In genomic region chr10:21509391-21510217, GRCh38 we compare ENCODE assay signal across 12 cellular contexts. TPM values are rescaled to one million over a fixed set of nuclear protein-coding genes. Genes with fewer than 3 reads are reported as not detected.
DNase-seq lines count a peak whose midpoint lies in the region; ATAC-seq, FAIRE-seq and TF ChIP-seq lines count a peak whose summit lies in the region.
"Had no signal": no experiment of that assay in that cellular context is flagged by ENCODE, and none has a peak within 500 bp of the region (broad histone marks: within the 10 kb centered on the region; RNA-seq: fewer than 3 reads in every experiment).

No MANE protein-coding gene starts in this region.

- DNase-seq in endothelial cell of umbilical vein (ENCODE audit: low read depth, low spot score) (no peak), spleen (peak; percentile 70), NCI-H1092 (lab: John Stamatoyannopoulos, UW) (no peak), NCI-H526 treated with DMSO at 0.1 percent for 48 hours (lab: John Stamatoyannopoulos, UW) (no peak)
- DNase-seq: activated gamma-delta T cell treated with Interleukin-2 at 50 U/mL for 16 hours; NCI-H748 treated with DMSO at 0.1 percent for 48 hours; stimulated activated CD4-positive, alpha-beta T cell treated with anti-CD3 and anti-CD28 coated beads, Interleukin-2, amount 100 ng/mL, for 24 hours had no signal

- H3K9ac ChIP-seq in HUES48 (ENCODE audit: low read depth, low read length), result peak overlapping the region; percentile 88
- no peak overlapping the region for H3K9ac ChIP-seq in endothelial cell of umbilical vein (replicated peaks; ENCODE audit: extremely low read depth, insufficient read depth, low read length)
- peak overlapping the region; percentile 32 to 48 for H3K9ac ChIP-seq in liver (ENCODE audit: low read depth in 1 of 2, low read length in 2 of 2)

- H3K27me3 ChIP-seq in HUES48 (ENCODE audit: control insufficient read depth, insufficient read depth, low read length) (peaks cover 38% of the 10 kb centered on the region), endothelial cell of umbilical vein (ENCODE audit: control insufficient read depth in 2 of 2, insufficient read depth in 2 of 2, low read length in 2 of 2) (peaks cover 5 to 15% of the 10 kb centered on the region in 2 experiments), liver (ENCODE audit: control insufficient read depth in 4 of 4, insufficient read depth in 4 of 4, low read length in 3 of 4) (no peaks in the 10 kb centered on the region), spleen (replicated peaks in 1 of 7) (peaks cover 7 to 70% (median 18%) of the 10 kb centered on the region in 7 donors)

- H3K36me3 Mint-ChIP-seq in activated T-helper 17 cell treated with anti-CD3 and anti-CD28 coated beads, Interleukin-2, amount 50 U/mL, for 72 hours (ENCODE audit: low read depth), result no peaks in the 10 kb centered on the region

- no peak overlapping the region for H3K4me2 ChIP-seq in endothelial cell of umbilical vein (ENCODE audit: insufficient read depth, low read length)

- H3K9me1 ChIP-seq in endothelial cell of umbilical vein (replicated peaks; ENCODE audit: control insufficient read depth, extremely low read depth, insufficient read depth, low read length), result no peaks in the 10 kb centered on the region

- H3K4me3 ChIP-seq in HUES48 (ENCODE audit: low read depth, low read length) (peak overlapping the region; percentile 57), endothelial cell of umbilical vein (replicated peaks in 1 of 3; ENCODE audit: insufficient read depth in 1 of 3, low read depth in 1 of 3, low read length in 3 of 3) (peak overlapping the region in 1 of 3 experiments; percentile 0), liver (ENCODE audit: low read depth in 1 of 3, low read length in 3 of 3) (peak overlapping the region; percentile 18 to 73 (median 64)), spleen (peak overlapping the region; percentile 9 to 58 (median 24))

- H3K36me3 ChIP-seq in HUES48 (ENCODE audit: control insufficient read depth, insufficient read depth, low read length), result no peaks in the 10 kb centered on the region
- no peaks in the 10 kb centered on the region for H3K36me3 ChIP-seq in endothelial cell of umbilical vein (ENCODE audit: control insufficient read depth in 2 of 2, extremely low read depth in 1 of 2, insufficient read depth in 2 of 2, low read length in 2 of 2)
- no peaks in the 10 kb centered on the region for H3K36me3 ChIP-seq in liver (ENCODE audit: control insufficient read depth in 4 of 4, insufficient read depth in 3 of 4, low read depth in 1 of 4, low read length in 3 of 4)
- no peaks in the 10 kb centered on the region for H3K36me3 ChIP-seq in spleen

- H3K9me3 ChIP-seq in HUES48 (ENCODE audit: control insufficient read depth, insufficient read depth, low read length) (no peaks in the 10 kb centered on the region), endothelial cell of umbilical vein (replicated peaks; ENCODE audit: control insufficient read depth, insufficient read depth, low read length) (no peaks in the 10 kb centered on the region), liver (ENCODE audit: control insufficient read depth in 4 of 4, low read length in 3 of 4) (no peaks in the 10 kb centered on the region), spleen (no peaks in the 10 kb centered on the region)

- H3K4me1 ChIP-seq in HUES48 (ENCODE audit: control insufficient read depth, insufficient read depth, low read length) (peaks cover 72% of the 10 kb centered on the region), endothelial cell of umbilical vein (ENCODE audit: control insufficient read depth, extremely low read depth, insufficient read depth, low read length) (no peaks in the 10 kb centered on the region), liver (ENCODE audit: control insufficient read depth in 4 of 4, insufficient read depth in 4 of 4, low read length in 3 of 4) (peaks cover 12 to 73% (median 61%) of the 10 kb centered on the region in 4 donors), spleen (peaks cover 0 to 13% (median 5%) of the 10 kb centered on the region in 6 donors)

- no peaks in the 10 kb centered on the region for H4K20me1 ChIP-seq in endothelial cell of umbilical vein (replicated peaks; ENCODE audit: control insufficient read depth, extremely low read depth, insufficient read depth, low read length)

- H3K27ac ChIP-seq in HUES48 (ENCODE audit: low read depth, low read length) (peak overlapping the region; percentile 99), endothelial cell of umbilical vein (ENCODE audit: insufficient read depth, low read depth, low read length) (no peak overlapping the region), liver (ENCODE audit: low read depth in 1 of 2, low read length in 2 of 2) (peak overlapping the region; percentile 88 to 94), spleen (no peak overlapping the region)

- TF ChIP-seq CTCF in endothelial cell of umbilical vein (IDR thresholded peaks at IDR 0.05; ENCODE audit: extremely low read depth in 1 of 2, insufficient read depth in 1 of 2, low read depth in 1 of 2, low read length in 2 of 2) (no peak), liver (IDR thresholded peaks at IDR 0.05; ENCODE audit: low read depth, low read length, missing input control) (no peak), spleen (IDR thresholded peaks at IDR 0.05 in 8 of 11, conservative IDR thresholded peaks at IDR 0.05 in 3 of 11) (no peak)

- H3K79me2 ChIP-seq in endothelial cell of umbilical vein (ENCODE audit: control insufficient read depth, insufficient read depth, low read length), result no peaks in the 10 kb centered on the region

- intact Hi-C loops in endothelial cell of umbilical vein (cut with micrococcal nuclease) (no loop called here), spleen (cut with DNase I; ENCODE audit: low total_unique reads) (no loop called here)

- no peaks in the 10 kb centered on the region for H3K4me1 Mint-ChIP-seq in activated T-helper 17 cell treated with anti-CD3 and anti-CD28 coated beads, Interleukin-2, amount 50 U/mL, for 72 hours

- peaks cover 28% of the 10 kb centered on the region for H3K27me3 Mint-ChIP-seq in activated T-helper 17 cell treated with anti-CD3 and anti-CD28 coated beads, Interleukin-2, amount 50 U/mL, for 72 hours

- no peak for TF ChIP-seq POLR2A in endothelial cell of umbilical vein (IDR thresholded peaks at IDR 0.05; ENCODE audit: low read depth, low read length)
- TF ChIP-seq POLR2A in spleen (IDR thresholded peaks at IDR 0.05), result no peak

- BruUV-seq in endothelial cell of umbilical vein (replicated peaks; lab: Mats Ljungman, UMichigan), result no TSS peak

- no peak for TF ChIP-seq RAD21 in liver (IDR thresholded peaks at IDR 0.05)

- POLR2A ChIA-PET in endothelial cell of umbilical vein (lab: Charles Lee), result interaction anchor here (0.6 kb wide), 1 partner anchor 173 kb away, joined by 7 read pairs; no protein-coding TSS in a partner anchor

- H3K27ac Mint-ChIP-seq in activated T-helper 17 cell treated with anti-CD3 and anti-CD28 coated beads, Interleukin-2, amount 50 U/mL, for 72 hours, result no peak overlapping the region

- peak overlapping the region; percentile 74 for H2AFZ ChIP-seq in endothelial cell of umbilical vein (ENCODE audit: low read depth, low read length)

- no peaks in the 10 kb centered on the region for H3K9me3 Mint-ChIP-seq in activated T-helper 17 cell treated with anti-CD3 and anti-CD28 coated beads, Interleukin-2, amount 50 U/mL, for 72 hours

- no peak for ATAC-seq in activated T-helper 17 cell treated with anti-CD3 and anti-CD28 coated beads, Interleukin-2, amount 50 U/mL, for 72 hours (replicated peaks)
- ATAC-seq in GM21528 (IDR thresholded peaks at IDR 0.05; ENCODE audit: low FRiP score, unreplicated experiment), result no peak

- dilution Hi-C loops in endothelial cell of umbilical vein (cut with MboI; ENCODE audit: extremely low pct_ligation_motif_present, low sequenced_read_pairs), result no loop called here

- no peak overlapping the region for H3K4me3 Mint-ChIP-seq in activated T-helper 17 cell treated with anti-CD3 and anti-CD28 coated beads, Interleukin-2, amount 50 U/mL, for 72 hours

- 41% methylated on average over 55 of the region's 55 CpGs for WGBS in liver
- WGBS in spleen, 5 donors, result 81 to 87% (median 83%) methylated on average over 50 to 55 of the region's 55 CpGs

- CTCF ChIA-PET in endothelial cell of umbilical vein (lab: Charles Lee), result no interaction called here

- no peak for FAIRE-seq in endothelial cell of umbilical vein (lab: Jason Lieb, UNC)
- FAIRE-seq: D721Med had no signal

TF ChIP-seq in endothelial cell of umbilical vein, 7 proteins besides CTCF, POLR2A, EP300 and RAD21 (continues in another document):
- no peak for TF ChIP-seq GATA2 (IDR thresholded peaks at IDR 0.05; ENCODE audit: insufficient read depth, insufficient read length, low read depth, low read length)

TF ChIP-seq in liver, 16 proteins besides CTCF, POLR2A, EP300 and RAD21 (continues in another document):
- TF ChIP-seq GABPA (IDR thresholded peaks at IDR 0.05 in 1 of 2, conservative IDR thresholded peaks at IDR 0.05 in 1 of 2), result no peak

RNA-seq across cellular contexts. Expression of gene SKIDA1, which starts 15.9 kb away (rescaled TPM):
- total RNA-seq in endothelial cell of umbilical vein (0.71 and 0.83 TPM in 2 replicates), liver (1 to 10 TPM; 2.3 to 2.6 TPM), spleen (under 1 TPM in 6 of 7 donors, not detected in 1; 0.16 to 0.91 (median 0.55) TPM)
- polyA plus RNA-seq in endothelial cell of umbilical vein (0.11 and 0.21 TPM in 2 replicates), liver (under 1 TPM; 0.63 to 0.84 TPM), spleen (under 1 TPM; 0.14 to 0.48 (median 0.30) TPM)
- polyA plus RNA-seq in endothelial cell of umbilical vein (2011; cell fraction: cytosol; rRNA removed), result 0.18 and 0.23 TPM in 2 replicates
- polyA plus RNA-seq in endothelial cell of umbilical vein (2011; cell fraction: nucleus; rRNA removed), result 0.35 and 1.5 TPM in 2 replicates
- 0.27 and 0.33 TPM in 2 replicates for polyA plus RNA-seq in endothelial cell of umbilical vein (2012)
- 0.36 and 0.73 TPM in 2 replicates for polyA minus RNA-seq in endothelial cell of umbilical vein
- 0.41 TPM for polyA minus RNA-seq in endothelial cell of umbilical vein (2011; cell fraction: cytosol; rRNA and poly(A)+ RNA removed)
- 0.24 and 0.53 TPM in 2 replicates for polyA minus RNA-seq in endothelial cell of umbilical vein (2011; cell fraction: nucleus; rRNA and poly(A)+ RNA removed)
- under 1 TPM; 0.06 to 0.95 TPM for total RNA-seq in activated T-helper 17 cell treated with anti-CD3 and anti-CD28 coated beads, Interleukin-2, amount 50 U/mL, for 72 hours

RNA-seq across cellular contexts. Expression of gene MLLT10, which starts 24.4 kb away (rescaled TPM):
- total RNA-seq in endothelial cell of umbilical vein (54.0 and 54.6 TPM in 2 replicates), liver (10 to 100 TPM; 31.4 to 47.4 TPM), spleen (10 to 100 TPM; 34.9 to 58.1 (median 50.6) TPM)
- polyA plus RNA-seq in endothelial cell of umbilical vein (30.6 and 35.4 TPM in 2 replicates), liver (10 to 100 TPM; 11.9 to 13.9 TPM), spleen (10 to 100 TPM in 1 of 3 donors, 1 to 10 TPM in 2; 9.5 to 13.7 (median 9.9) TPM)
- 25.9 and 26.4 TPM in 2 replicates for polyA plus RNA-seq in endothelial cell of umbilical vein (2011; cell fraction: cytosol; rRNA removed)
- polyA plus RNA-seq in endothelial cell of umbilical vein (2011; cell fraction: nucleus; rRNA removed), result 78.7 and 85.6 TPM in 2 replicates
- polyA plus RNA-seq in endothelial cell of umbilical vein (2012), result 23.7 and 30.4 TPM in 2 replicates
- polyA minus RNA-seq in endothelial cell of umbilical vein, result 133 and 157 TPM in 2 replicates
- 9.7 TPM for polyA minus RNA-seq in endothelial cell of umbilical vein (2011; cell fraction: cytosol; rRNA and poly(A)+ RNA removed)
- 123 and 131 TPM in 2 replicates for polyA minus RNA-seq in endothelial cell of umbilical vein (2011; cell fraction: nucleus; rRNA and poly(A)+ RNA removed)
- 10 to 100 TPM; 45.2 to 50.1 TPM for total RNA-seq in activated T-helper 17 cell treated with anti-CD3 and anti-CD28 coated beads, Interleukin-2, amount 50 U/mL, for 72 hours

Comparison
In these comparisons a context has a peak if more than half of its experiments do, and no peak if none do; other contexts are left out.
1. H3K27ac ChIP-seq: peak in HUES48 (single experiment) and liver (2 of 2); none in endothelial cell of umbilical vein (single experiment) and spleen (0 of 8).